In genomic region chr7:100627238-100627549, GRCh38 we compare ENCODE assay signal across 1 cellular context.
TF ChIP-seq lines count a peak whose summit lies in the region.

No MANE protein-coding gene starts in this region.

TF ChIP-seq in WTC11, 78 proteins besides CTCF, POLR2A, EP300 and RAD21 (continued from another document):
- TF ChIP-seq E2F5 (CRISPR knock-in tag; IDR thresholded peaks at IDR 0.05) = no peak
- TF ChIP-seq RORB (CRISPR knock-in tag; IDR thresholded peaks at IDR 0.05) = no peak
- no peak for TF ChIP-seq NFYB (CRISPR knock-in tag; conservative IDR thresholded peaks at IDR 0.05; ENCODE audit: low read depth)
- no peak for TF ChIP-seq GTF2I (CRISPR knock-in tag; conservative IDR thresholded peaks at IDR 0.05)
- TF ChIP-seq ATF2 (CRISPR knock-in tag; IDR thresholded peaks at IDR 0.05; ENCODE audit: borderline replicate concordance, low read depth) = no peak
- TF ChIP-seq ZNF219 (CRISPR knock-in tag; IDR thresholded peaks at IDR 0.05; ENCODE audit: borderline replicate concordance) = no peak
- TF ChIP-seq ZBTB43 (CRISPR knock-in tag; IDR thresholded peaks at IDR 0.05) = no peak
- no peak for TF ChIP-seq ZNF317 (CRISPR knock-in tag; IDR thresholded peaks at IDR 0.05; ENCODE audit: borderline replicate concordance, low read depth)
- no peak for TF ChIP-seq ZNF138 (CRISPR knock-in tag; conservative IDR thresholded peaks at IDR 0.05)
- TF ChIP-seq OVOL2 (CRISPR knock-in tag; IDR thresholded peaks at IDR 0.05; ENCODE audit: borderline replicate concordance) = no peak
- no peak for TF ChIP-seq ZNF281 (CRISPR knock-in tag; IDR thresholded peaks at IDR 0.05)
- no peak for TF ChIP-seq ZBTB21 (CRISPR knock-in tag; IDR thresholded peaks at IDR 0.05; ENCODE audit: borderline replicate concordance)
